ENCODE assay signal across 25 cellular contexts in the genomic region with DNA sequence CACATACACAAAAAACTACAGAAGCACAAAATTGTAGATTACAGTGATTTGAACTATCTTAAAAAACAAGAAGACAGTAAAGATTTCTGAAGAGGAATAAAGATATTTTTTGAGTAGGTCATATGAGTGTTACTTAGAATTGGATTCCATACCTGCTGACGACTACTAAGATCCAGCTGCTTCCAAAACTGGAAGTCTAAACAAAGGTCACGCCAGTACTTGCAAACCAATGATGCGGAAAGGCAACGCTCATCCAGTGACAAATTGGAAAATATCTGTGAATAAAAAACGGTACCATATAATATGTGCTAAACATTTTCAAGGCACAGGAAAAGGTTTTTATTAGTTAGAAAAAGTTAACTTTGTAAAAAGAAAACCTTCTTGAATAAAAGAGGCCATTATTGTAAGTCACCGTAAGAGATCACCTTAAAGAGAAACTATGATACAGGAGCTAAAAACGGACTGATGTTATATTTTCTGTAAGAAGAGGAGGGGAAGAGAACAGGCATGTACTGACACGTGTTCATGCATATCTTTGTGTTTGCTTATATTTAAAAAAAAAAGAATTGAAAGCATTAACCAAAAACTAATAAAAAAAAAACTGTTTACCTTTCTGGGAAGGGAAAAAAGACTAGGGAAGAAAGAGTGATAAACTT. TPM values are rescaled to one million over a fixed set of nuclear protein-coding genes. Genes with fewer than 3 reads are reported as not detected.
A peak's percentile ranks its signal among the peaks of the same experiment; 100 is the strongest.
DNase-seq lines count a peak whose midpoint lies in the region; ATAC-seq, FAIRE-seq and TF ChIP-seq lines count a peak whose summit lies in the region.
"Had no signal": no experiment of that assay in that cellular context is flagged by ENCODE, and none has a peak within 500 bp of the region (broad histone marks: within the 10 kb centered on the region; RNA-seq: fewer than 3 reads in every experiment).

No MANE protein-coding gene starts in this region.

- H4K20me1 ChIP-seq in mammary epithelial cell (ENCODE audit: insufficient read depth, low read length) (no peaks in the 10 kb centered on the region), OCI-LY7 (ENCODE audit: insufficient read depth, low read length) (no peaks in the 10 kb centered on the region), PC-9 (ENCODE audit: insufficient read depth) (no peaks in the 10 kb centered on the region)

- in situ Hi-C loops in mammary epithelial cell (cut with MboI; ENCODE audit: low sequenced_read_pairs in 2 of 2) = no loop called here

- H3K27me3 Mint-ChIP-seq in MCF 10A (ENCODE audit: insufficient read depth, unreplicated experiment) = no peaks in the 10 kb centered on the region
- no peaks in the 10 kb centered on the region for H3K27me3 Mint-ChIP-seq in CD4-positive, alpha-beta T cell
- H3K27me3 Mint-ChIP-seq: activated T-cell treated with anti-CD3 and anti-CD28 coated beads, Interleukin-2, amount 50 U/mL, for 24 hours; B cell; stimulated activated naive B cell treated with anti-CD40 and anti-IgM and Interleukin-4, amounts not matched to agents 10 μg/mL and 1 μg/mL and 100 μg/mL, for 72 hours had no signal

- H3K27ac Mint-ChIP-seq in MCF 10A (ENCODE audit: low read depth, unreplicated experiment) = no peak overlapping the region
- no peak overlapping the region for H3K27ac Mint-ChIP-seq in CD4-positive, alpha-beta T cell
- H3K27ac Mint-ChIP-seq: activated T-cell treated with anti-CD3 and anti-CD28 coated beads, Interleukin-2, amount 50 U/mL, for 24 hours; B cell; stimulated activated naive B cell treated with anti-CD40 and anti-IgM and Interleukin-4, amounts not matched to agents 10 μg/mL and 1 μg/mL and 100 μg/mL, for 72 hours had no signal

- POLR2A ChIA-PET in MCF 10A (lab: Yijun Ruan, JAX) (interaction anchor here (0.6 to 7.1 kb wide), 2 partner anchors 13 to 345 kb away, joined by 3 to 81 read pairs; partner anchors contain the start of gene FBXL17), OCI-LY7 (lab: Charles Lee) (interaction anchor here (0.8 to 1.1 kb wide), 2 partner anchors 9 to 11 kb away, joined by 3 to 5 read pairs; no protein-coding TSS in a partner anchor), PC-9 (lab: Charles Lee; ENCODE audit: unreplicated experiment) (no interaction called here)
- POLR2A ChIA-PET in CD4-positive, alpha-beta T cell (lab: Charles Lee) = interaction anchor here (1.2 kb wide), 1 partner anchor 14 kb away, joined by 5 read pairs; the partner anchor contains the start of gene FBXL17

- no peaks in the 10 kb centered on the region for H3F3A ChIP-seq in PC-9 (ENCODE audit: insufficient read depth, low read depth)

- dilution Hi-C loops in mammary epithelial cell (cut with HindIII; ENCODE audit: low sequenced_read_pairs) = no loop called here

- intact Hi-C loops in MCF 10A (cut with micrococcal nuclease) (no loop called here), mammary epithelial cell (cut with micrococcal nuclease) (no loop called here), OCI-LY7 (cut with micrococcal nuclease; ENCODE audit: unreplicated experiment) (no loop called here), PC-9 (cut with micrococcal nuclease; ENCODE audit: unreplicated experiment) (no loop called here)
- intact Hi-C loops in CD4-positive, alpha-beta T cell (cut with DNase I, micrococcal nuclease) = no loop called here

- H3K4me1 Mint-ChIP-seq in MCF 10A (ENCODE audit: insufficient read depth, unreplicated experiment) = peaks cover 13% of the 10 kb centered on the region
- H3K4me1 Mint-ChIP-seq in CD4-positive, alpha-beta T cell (ENCODE audit: low read depth) = peaks cover 63% of the 10 kb centered on the region

- H3K4me2 ChIP-seq in mammary epithelial cell (ENCODE audit: insufficient read depth, low read depth, low read length) (no peak overlapping the region), OCI-LY7 (ENCODE audit: low read length) (no peak overlapping the region; the same call in 1 of the 2 replicates), PC-9 (no peak overlapping the region)
- H3K4me2 ChIP-seq: A549 had no signal

- H3K9ac ChIP-seq in mammary epithelial cell (ENCODE audit: insufficient read depth, low read length) = no peak overlapping the region
- no peak overlapping the region for H3K9ac ChIP-seq in skeletal muscle tissue (ENCODE audit: low read depth in 1 of 3, low read length in 3 of 3)

- CTCF ChIA-PET in MCF 10A (lab: Yijun Ruan, JAX) = interaction anchor here (0.7 kb wide), 1 partner anchor 1737 kb away, joined by 6 read pairs; no protein-coding TSS in a partner anchor
- CTCF ChIA-PET in mammary epithelial cell (lab: Charles Lee; ENCODE audit: low non-redundant PET) = no interaction called here
- CTCF ChIA-PET in OCI-LY7 (lab: Charles Lee; ENCODE audit: unreplicated experiment) = no interaction called here
- CTCF ChIA-PET in CD4-positive, alpha-beta T cell (lab: Charles Lee) = no interaction called here
- CTCF ChIA-PET in PC-9 (lab: Charles Lee) = no interaction called here

- BruUV-seq in MCF 10A (replicated peaks; lab: Mats Ljungman, UMichigan) (no TSS peak), mammary epithelial cell (replicated peaks; lab: Mats Ljungman, UMichigan) (no TSS peak), OCI-LY7 (replicated peaks; lab: Mats Ljungman, UMichigan) (no TSS peak), PC-9 (replicated peaks; lab: Mats Ljungman, UMichigan) (no TSS peak)

- H3K9me3 ChIP-seq in mammary epithelial cell (replicated peaks; ENCODE audit: insufficient read depth, low read length) (no peaks in the 10 kb centered on the region), SJCRH30 (replicated peaks) (0 out of 2 replicates have a peak, but pooled peaks cover 7% of the 10 kb centered on the region), skeletal muscle tissue (ENCODE audit: control insufficient read depth in 3 of 3, low read length in 3 of 3) (no peaks in the 10 kb centered on the region), OCI-LY7 (ENCODE audit: low read length) (peaks cover 7% of the 10 kb centered on the region), PC-9 (ENCODE audit: insufficient read depth, low read depth) (peaks cover 9% of the 10 kb centered on the region)
- H3K9me3 ChIP-seq in CD4-positive, alpha-beta T cell (ENCODE audit: control insufficient read depth, low read length) = no peaks in the 10 kb centered on the region

- H3K9me3 Mint-ChIP-seq in MCF 10A (ENCODE audit: unreplicated experiment) = peaks cover 10% of the 10 kb centered on the region
- no peaks in the 10 kb centered on the region for H3K9me3 Mint-ChIP-seq in CD4-positive, alpha-beta T cell

- DNase-seq in MCF 10A (ENCODE audit: unreplicated experiment) (no peak), mammary epithelial cell (no peak), SJCRH30 (peak in 1 of 2 experiments; percentile 47), OCI-LY7 (ENCODE audit: low spot score) (no peak), PC-9 (no peak)
- no peak for DNase-seq in CD4-positive, alpha-beta T cell
- DNase-seq: activated CD4-positive, alpha-beta T cell treated with anti-CD3 and anti-CD28 coated beads for 4 hours; activated T-cell treated with anti-CD3 and anti-CD28 coated beads, Interleukin-2, amount 50 U/mL, for 24 hours; body of pancreas; H7; NCI-H1092; NCI-H2081; NCI-H524; stimulated activated CD4-positive, alpha-beta T cell treated with anti-CD3 and anti-CD28 coated beads, Interleukin-4, amount 100 ng/mL, for 24 hours; stimulated activated naive B cell treated with anti-CD40 and anti-IgM and Interleukin-4, amounts not matched to agents 10 μg/mL and 1 μg/mL and 100 μg/mL, for 72 hours had no signal

- H3K4me1 ChIP-seq in mammary epithelial cell (ENCODE audit: insufficient read depth, low read length) (no peaks in the 10 kb centered on the region), SJCRH30 (peaks cover 8% of the 10 kb centered on the region), skeletal muscle tissue (ENCODE audit: control insufficient read depth in 3 of 3, insufficient read depth in 3 of 3, low read length in 3 of 3) (peaks cover 3 to 8% (median 4%) of the 10 kb centered on the region in 3 donors), OCI-LY7 (ENCODE audit: insufficient read depth, low read length, poor library complexity, severe bottlenecking) (no peaks in the 10 kb centered on the region), PC-9 (replicated peaks; ENCODE audit: insufficient read depth) (no peaks in the 10 kb centered on the region)
- H3K4me1 ChIP-seq: A549, body of pancreas, suprapubic skin had no signal

- H3K27me3 ChIP-seq in mammary epithelial cell (ENCODE audit: insufficient read depth, low read length) (no peaks in the 10 kb centered on the region), SJCRH30 (no peaks in the 10 kb centered on the region), skeletal muscle tissue (ENCODE audit: control insufficient read depth in 3 of 3, insufficient read depth in 3 of 3, low read length in 3 of 3) (no peaks in the 10 kb centered on the region), PC-9 (ENCODE audit: insufficient read depth, low read depth) (no peaks in the 10 kb centered on the region)
- no peaks in the 10 kb centered on the region for H3K27me3 ChIP-seq in CD4-positive, alpha-beta T cell (ENCODE audit: control insufficient read depth, insufficient read depth, low read length)
- H3K27me3 ChIP-seq: body of pancreas, esophagus muscularis mucosa, suprapubic skin had no signal

- peak overlapping the region; percentile 60 for H3K4me3 Mint-ChIP-seq in MCF 10A (ENCODE audit: unreplicated experiment)
- H3K4me3 Mint-ChIP-seq in CD4-positive, alpha-beta T cell = no peak overlapping the region
- H3K4me3 Mint-ChIP-seq: activated T-cell treated with anti-CD3 and anti-CD28 coated beads, Interleukin-2, amount 50 U/mL, for 24 hours; B cell; stimulated activated naive B cell treated with anti-CD40 and anti-IgM and Interleukin-4, amounts not matched to agents 10 μg/mL and 1 μg/mL and 100 μg/mL, for 72 hours had no signal

- no peaks in the 10 kb centered on the region for H3K36me3 ChIP-seq in mammary epithelial cell (ENCODE audit: insufficient read depth, low read length)
- peaks cover 10% of the 10 kb centered on the region for H3K36me3 ChIP-seq in SJCRH30
- H3K36me3 ChIP-seq in skeletal muscle tissue (ENCODE audit: control insufficient read depth in 3 of 3, insufficient read depth in 3 of 3, low read length in 3 of 3) = peaks cover 0 to 2% (median 2%) of the 10 kb centered on the region in 3 donors
- no peaks in the 10 kb centered on the region; the same call in 1 of the 2 replicates for H3K36me3 ChIP-seq in OCI-LY7 (ENCODE audit: insufficient read depth, low read length)
- peaks cover 16% of the 10 kb centered on the region for H3K36me3 ChIP-seq in PC-9 (ENCODE audit: low read depth)

- H3K4me3 ChIP-seq in mammary epithelial cell (replicated peaks in 1 of 3; ENCODE audit: insufficient read depth in 1 of 3, low read depth in 2 of 3, low read length in 3 of 3) (no peak overlapping the region), SJCRH30 (peak overlapping the region; percentile 38), skeletal muscle tissue (ENCODE audit: low read length in 3 of 3) (no peak overlapping the region), OCI-LY7 (ENCODE audit: low read depth, low read length, poor library complexity, severe bottlenecking) (no peak overlapping the region), PC-9 (no peak overlapping the region)
- H3K4me3 ChIP-seq: A549, body of pancreas, esophagus muscularis mucosa, suprapubic skin had no signal

- whole genome bisulfite sequencing in mammary epithelial cell (ENCODE audit: low coverage, missing lambda C conversion rate) = 98% methylated on average over 8 of the region's 8 CpGs

- peak; percentile 95 for FAIRE-seq in islet of Langerhans (lab: Jason Lieb, UNC)
- FAIRE-seq: A549, GM12892, urothelium cell line had no signal

- TF ChIP-seq CTCF in MCF 10A (IDR thresholded peaks at IDR 0.05; ENCODE audit: unreplicated experiment) = no peak
- no peak for TF ChIP-seq CTCF in mammary epithelial cell (conservative IDR thresholded peaks at IDR 0.05 in 1 of 2, IDR thresholded peaks at IDR 0.05 in 1 of 2; ENCODE audit: extremely low read depth in 1 of 2, insufficient read depth in 1 of 2, low read depth in 1 of 2, low read length in 2 of 2)
- no peak for TF ChIP-seq CTCF in OCI-LY7 (conservative IDR thresholded peaks at IDR 0.05; ENCODE audit: low read length)
- no peak for TF ChIP-seq CTCF in CD4-positive, alpha-beta T cell (IDR thresholded peaks at IDR 0.05)
- TF ChIP-seq CTCF in PC-9 (conservative IDR thresholded peaks at IDR 0.05) = no peak

- H3K27ac ChIP-seq in mammary epithelial cell (ENCODE audit: insufficient read depth, low read depth, low read length) (no peak overlapping the region), SJCRH30 (peak overlapping the region; percentile 48), skeletal muscle tissue (ENCODE audit: low read depth, low read length) (peak overlapping the region; percentile 32), OCI-LY7 (ENCODE audit: low read depth, low read length, poor library complexity, severe bottlenecking) (no peak overlapping the region), PC-9 (no peak overlapping the region)
- H3K27ac ChIP-seq in CD4-positive, alpha-beta T cell (ENCODE audit: low read depth, low read length) = no peak overlapping the region
- H3K27ac ChIP-seq: A549, body of pancreas, esophagus muscularis mucosa, HL-60, suprapubic skin had no signal

- H3K36me3 Mint-ChIP-seq in MCF 10A (ENCODE audit: insufficient read depth, unreplicated experiment) = no peaks in the 10 kb centered on the region
- H3K36me3 Mint-ChIP-seq in CD4-positive, alpha-beta T cell (ENCODE audit: low read depth) = peaks cover 72% of the 10 kb centered on the region

- no peak for ATAC-seq in CD4-positive, alpha-beta T cell (ENCODE audit: poor library complexity)
- ATAC-seq: A549; body of pancreas; SK-N-SH treated with all-trans-retinoic acid at 6 μM for 48 hours; stimulated activated naive B cell treated with anti-CD40 and anti-IgM and Interleukin-4, amounts not matched to agents 10 μg/mL and 1 μg/mL and 100 μg/mL, for 72 hours had no signal

- H3K79me2 ChIP-seq in mammary epithelial cell (ENCODE audit: insufficient read depth, low read length) = peaks cover 20% of the 10 kb centered on the region
- 0 out of 2 replicates have a peak, but pooled peaks cover 8% of the 10 kb centered on the region for H3K79me2 ChIP-seq in OCI-LY7 (ENCODE audit: insufficient read depth, low read depth, low read length)
- no peaks in the 10 kb centered on the region; the same call in 1 of the 2 replicates for H3K79me2 ChIP-seq in PC-9 (ENCODE audit: low read depth)

- H3K9me2 ChIP-seq in OCI-LY7 (ENCODE audit: insufficient read depth, low read length) = no peaks in the 10 kb centered on the region
- H3K9me2 ChIP-seq in PC-9 (ENCODE audit: insufficient read depth) = no peaks in the 10 kb centered on the region

- H2AFZ ChIP-seq in mammary epithelial cell (ENCODE audit: low read depth, low read length) = no peak overlapping the region
- H2AFZ ChIP-seq in OCI-LY7 (ENCODE audit: low read length) = no peak overlapping the region
- H2AFZ ChIP-seq in PC-9 = no peak overlapping the region

RNA-seq across cellular contexts. Expression of gene FBXL17, which starts 14.1 kb away (rescaled TPM):
- 18.2 and 18.3 TPM in 2 replicates for total RNA-seq in MCF 10A (2022)
- total RNA-seq in mammary epithelial cell = 10 to 100 TPM; 10.6 to 14.8 TPM
- polyA plus RNA-seq in mammary epithelial cell = 3.4 TPM
- 0.36 TPM for polyA minus RNA-seq in mammary epithelial cell
- 7.1 and 7.4 TPM in 2 replicates for total RNA-seq in SJCRH30 (2014; rRNA removed; shearing (Covaris generic))
- 22.4 TPM for total RNA-seq in skeletal muscle tissue
- total RNA-seq in OCI-LY7 (2014; rRNA removed; shearing (Covaris generic)) = 10.2 TPM in 2 replicates
- total RNA-seq in OCI-LY7 (2022) = 20.5 and 21.6 TPM in 2 replicates
- total RNA-seq in CD4-positive, alpha-beta T cell = 10 to 100 TPM; 17.9 to 21.1 TPM
- total RNA-seq in PC-9 (2021) = 14.7 and 19.5 TPM in 2 replicates

Comparison
In these comparisons a context has a peak if more than half of its experiments do, and no peak if none do; other contexts are left out.
1. H3K27ac ChIP-seq: peak in SJCRH30 (single experiment) and skeletal muscle tissue (single experiment); none in mammary epithelial cell (single experiment), OCI-LY7 (single experiment), CD4-positive, alpha-beta T cell (single experiment) and PC-9 (single experiment).